ENCODE assay signal across 9 cellular contexts in the genomic region with DNA sequence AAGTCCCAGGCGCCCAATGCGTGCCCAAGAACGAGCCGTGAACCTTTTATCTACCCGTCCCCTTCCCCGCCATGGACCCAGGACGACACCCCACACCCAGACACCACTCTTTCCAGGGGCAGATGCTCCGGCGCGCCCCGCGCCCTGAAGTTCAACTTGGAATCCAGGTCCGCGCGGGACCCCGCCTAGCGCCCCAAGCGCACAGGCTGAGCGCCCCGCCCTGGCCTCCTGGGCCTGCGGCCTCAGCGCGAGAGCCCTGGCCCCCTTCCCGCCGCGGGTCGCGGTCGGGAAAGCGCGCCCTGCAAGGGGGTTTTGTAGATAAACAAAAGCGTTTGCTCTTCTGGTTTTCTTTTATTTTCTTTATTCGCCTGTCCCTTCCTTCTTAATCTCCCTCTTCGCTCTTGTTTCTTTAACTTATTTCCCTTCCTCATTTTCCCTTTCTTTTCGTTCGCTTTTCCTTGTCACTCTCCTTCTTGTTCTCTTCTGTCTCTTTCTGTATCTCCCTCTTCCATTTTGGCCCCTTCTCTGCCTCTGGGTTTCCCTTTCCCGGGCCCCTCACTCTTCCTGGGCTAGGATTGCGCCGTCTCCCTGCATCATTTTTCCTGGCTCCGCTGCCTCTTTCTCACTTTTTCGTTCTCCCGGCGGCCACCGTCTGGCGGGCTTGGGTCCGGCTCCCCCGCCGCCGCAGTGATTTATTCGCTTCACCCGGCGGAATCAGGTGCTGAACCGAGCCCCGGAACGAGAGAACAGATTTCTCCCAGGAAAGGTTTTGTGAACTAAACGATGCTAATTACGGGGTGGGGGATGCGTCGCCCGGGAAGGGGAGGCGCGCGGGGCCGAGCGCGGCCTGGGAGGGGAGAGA. TPM values are rescaled to one million over a fixed set of nuclear protein-coding genes. Genes with fewer than 3 reads are reported as not detected.
A peak's percentile ranks its signal among the peaks of the same experiment; 100 is the strongest.
DNase-seq lines count a peak whose midpoint lies in the region; ATAC-seq and TF ChIP-seq lines count a peak whose summit lies in the region.
"Had no signal": no experiment of that assay in that cellular context is flagged by ENCODE, and none has a peak within 500 bp of the region (broad histone marks: within the 10 kb centered on the region; RNA-seq: fewer than 3 reads in every experiment).

No MANE protein-coding gene starts in this region.

- peak overlapping the region; percentile 85 to 87 (median 87) for H3K4me3 Mint-ChIP-seq in nephron

- peak overlapping the region; percentile 89 to 97 (median 91) for H3K27ac Mint-ChIP-seq in nephron

- no peaks in the 10 kb centered on the region for H3K9me3 Mint-ChIP-seq in nephron

- peak overlapping the region; percentile 51 for H3K4me3 ChIP-seq in BE2C (ENCODE audit: low read depth, low read length)
- peak overlapping the region; percentile 45 for H3K4me3 ChIP-seq in HUES6 (ENCODE audit: low read depth, low read length)
- peak overlapping the region in 35 of 59 donors; percentile 1 to 53 (median 31) for H3K4me3 ChIP-seq in dorsolateral prefrontal cortex

- H3K36me3 ChIP-seq in BE2C = no peaks in the 10 kb centered on the region
- H3K36me3 ChIP-seq in HUES6 (ENCODE audit: control insufficient read depth, insufficient read depth, low read length) = no peaks in the 10 kb centered on the region

- intact Hi-C loops in dorsolateral prefrontal cortex (cut with DNase I) = no loop called here

- H3K27ac ChIP-seq in HUES6 (ENCODE audit: low read depth, low read length) (no peak overlapping the region), dorsolateral prefrontal cortex (no peak overlapping the region)

- H3K4me1 ChIP-seq in BE2C = no peaks in the 10 kb centered on the region
- peaks cover 35% of the 10 kb centered on the region for H3K4me1 ChIP-seq in HUES6 (ENCODE audit: control insufficient read depth, insufficient read depth, low read length)

- no peaks in the 10 kb centered on the region for H3K36me3 Mint-ChIP-seq in nephron (ENCODE audit: low read depth)

- ATAC-seq in activated CD4-positive, CD25-positive, alpha-beta regulatory T cell treated with anti-CD3 and anti-CD28 coated beads, Interleukin-2, amount 50 U/mL, for 24 hours = no peak
- no peak for ATAC-seq in GM19397 (IDR thresholded peaks at IDR 0.05; ENCODE audit: unreplicated experiment)

- peaks cover 45% of the 10 kb centered on the region for H3K4me1 Mint-ChIP-seq in nephron

- TF ChIP-seq CTCF in BE2C (IDR thresholded peaks at IDR 0.05; ENCODE audit: low read depth, low read length) = no peak
- TF ChIP-seq CTCF in dorsolateral prefrontal cortex (IDR thresholded peaks at IDR 0.05 in 54 of 56, conservative IDR thresholded peaks at IDR 0.05 in 2 of 56; ENCODE audit: low read depth in 1 of 56, partially characterized antibody in 56 of 56) = no peak
- no peak for TF ChIP-seq CTCF in nephron (IDR thresholded peaks at IDR 0.05; ENCODE audit: unreplicated experiment in 3 of 3)

- DNase-seq in BE2C (no peak), dorsolateral prefrontal cortex (peak in 1 of 10 donors; percentile 10), DMS53 treated with DMSO at 0.1 percent for 48 hours (lab: John Stamatoyannopoulos, UW; ENCODE audit: unreplicated experiment) (no peak), DMS53 (lab: John Stamatoyannopoulos, UW) (no peak)
- DNase-seq: NCI-H446 treated with DMSO at 0.1 percent for 48 hours had no signal

- H3K27me3 Mint-ChIP-seq in nephron (ENCODE audit: low read depth) = peaks cover 98% of the 10 kb centered on the region

- H3K9ac ChIP-seq in HUES6 (ENCODE audit: low read length) = no peak overlapping the region

- peaks cover 46% of the 10 kb centered on the region for H3K27me3 ChIP-seq in BE2C
- peaks cover 99% of the 10 kb centered on the region for H3K27me3 ChIP-seq in HUES6 (ENCODE audit: control insufficient read depth, insufficient read depth, low read length)
- H3K27me3 ChIP-seq in dorsolateral prefrontal cortex = peaks cover 19 to 100% (median 96%) of the 10 kb centered on the region in 45 donors

- H3K9me3 ChIP-seq in BE2C = no peaks in the 10 kb centered on the region
- no peaks in the 10 kb centered on the region for H3K9me3 ChIP-seq in HUES6 (ENCODE audit: control insufficient read depth, insufficient read depth, low read depth, low read length)

RNA-seq across cellular contexts. Expression of a gene that starts 15.3 kb away (rescaled TPM):
- polyA plus RNA-seq in BE2C (2012; ENCODE audit: insufficient read depth, insufficient read length, low read depth) = not detected
- total RNA-seq in dorsolateral prefrontal cortex = under 1 TPM in 41 of 120 experiments, not detected in 79; 0.11 to 0.85 (median 0.22) TPM
